Comparison of ENCODE assay signal across 15 cellular contexts in the genomic region with DNA sequence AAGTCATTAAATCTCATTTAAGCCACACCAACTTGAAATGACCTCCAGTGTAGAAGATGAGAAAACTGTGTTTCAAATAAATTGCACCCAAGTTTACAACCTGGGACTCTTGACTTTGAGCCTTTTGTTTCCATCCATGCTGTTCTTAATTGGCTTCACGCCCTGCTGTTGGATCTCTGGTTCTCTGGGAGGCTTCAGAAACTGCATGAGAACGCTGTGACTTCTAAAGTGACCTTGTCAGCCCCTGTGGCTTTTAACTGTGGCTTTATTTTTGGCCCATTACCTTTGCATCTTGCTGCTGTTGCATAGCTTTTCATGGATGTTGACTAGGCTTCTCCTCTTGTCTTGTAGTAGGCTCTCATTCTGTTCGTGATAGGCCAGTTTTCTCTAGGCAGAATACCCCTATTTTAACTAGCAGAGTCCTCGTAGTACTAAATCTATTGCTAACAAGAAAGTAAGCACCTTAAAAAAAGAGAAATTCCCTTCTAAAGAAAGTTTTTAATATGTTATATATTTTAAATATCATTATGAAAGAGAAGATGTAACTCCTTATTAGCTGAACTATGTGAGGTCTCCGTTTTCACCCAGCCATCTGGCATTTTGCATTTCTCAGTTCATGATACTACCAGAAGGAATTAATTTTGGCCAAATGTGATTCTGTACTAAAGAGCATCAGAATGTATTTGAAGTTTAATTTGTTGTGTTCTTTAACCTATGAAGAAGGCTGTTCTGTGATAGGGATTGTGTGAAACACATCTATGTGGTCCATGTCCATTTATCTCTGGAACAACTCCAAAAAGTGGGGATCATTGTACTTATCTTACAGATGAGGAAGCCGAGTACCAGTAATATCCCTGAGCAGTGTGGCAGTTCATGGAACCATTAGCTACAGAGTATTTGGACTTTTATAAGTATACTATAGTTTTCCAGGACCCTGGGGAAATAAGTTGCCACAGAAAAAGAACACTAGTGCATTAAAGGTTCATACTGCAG. TPM values are rescaled to one million over a fixed set of nuclear protein-coding genes. Genes with fewer than 3 reads are reported as not detected.
DNase-seq lines count a peak whose midpoint lies in the region; ATAC-seq and TF ChIP-seq lines count a peak whose summit lies in the region.
"Had no signal": no experiment of that assay in that cellular context is flagged by ENCODE, and none has a peak within 500 bp of the region (broad histone marks: within the 10 kb centered on the region; RNA-seq: fewer than 3 reads in every experiment).

No MANE protein-coding gene starts in this region.

- H3K27ac Mint-ChIP-seq in CD4-positive, alpha-beta T cell: peak overlapping the region; percentile 80

- peaks cover 39% of the 10 kb centered on the region for H3K4me1 ChIP-seq in effector memory CD4-positive, alpha-beta T cell (ENCODE audit: control insufficient read depth, insufficient read depth, low read length, poor library complexity, severe bottlenecking)

- POLR2A ChIA-PET in CD4-positive, alpha-beta T cell (lab: Charles Lee): interaction anchor here (0.6 to 1.6 kb wide), 2 partner anchors 28 to 45 kb away, joined by 6 read pairs; no protein-coding TSS in a partner anchor

- CTCF ChIA-PET in CD4-positive, alpha-beta T cell (lab: Charles Lee): interaction anchor here (1.4 kb wide), 2 partner anchors 39 to 70 kb away, joined by 3 read pairs; no protein-coding TSS in a partner anchor

- H3K4me1 Mint-ChIP-seq in CD4-positive, alpha-beta T cell (ENCODE audit: low read depth): peaks cover 92% of the 10 kb centered on the region

- H3K9me3 ChIP-seq in CD4-positive, alpha-beta T cell (ENCODE audit: control insufficient read depth, low read length): no peaks in the 10 kb centered on the region
- H3K9me3 ChIP-seq in effector memory CD4-positive, alpha-beta T cell (ENCODE audit: control insufficient read depth, low read length): no peaks in the 10 kb centered on the region
- H3K9me3 ChIP-seq: MG63 had no signal

- no peaks in the 10 kb centered on the region for H3K9me3 Mint-ChIP-seq in CD4-positive, alpha-beta T cell

- intact Hi-C loops in CD4-positive, alpha-beta T cell (cut with DNase I, micrococcal nuclease): loop anchor here (2.0 to 5.0 kb wide), 2 partner anchors 17 to 38 kb away; no protein-coding TSS in a partner anchor

- peak overlapping the region; percentile 35 for H3K4me3 Mint-ChIP-seq in CD4-positive, alpha-beta T cell

- no peak for DNase-seq in CD4-positive, alpha-beta T cell
- DNase-seq in effector memory CD4-positive, alpha-beta T cell: no peak
- no peak for DNase-seq in NOMO-1 (lab: John Stamatoyannopoulos, UW; ENCODE audit: unreplicated experiment in 2 of 2)
- DNase-seq in hippocampal formation (lab: John Stamatoyannopoulos, UW): no peak
- DNase-seq in activated CD4-positive, alpha-beta T cell treated with anti-CD3 and anti-CD28 coated beads, Interleukin-2, amount 50 U/mL, for 1 hour: no peak
- DNase-seq in COLO829 (ENCODE audit: low spot score): no peak
- DNase-seq: activated effector memory CD4-positive, alpha-beta T cell treated with anti-CD3 and anti-CD28 coated beads, Interleukin-2, amount 50 U/mL, for 16 hours; DMS79; H7; MG63; SHP77 treated with DMSO at 0.1 percent for 48 hours; stimulated activated CD4-positive, alpha-beta T cell treated with anti-CD3 and anti-CD28 coated beads, Interleukin-1b, Interleukin-23, amount 100 ng/mL, for 48 hours had no signal

- H3K4me3 ChIP-seq in effector memory CD4-positive, alpha-beta T cell (ENCODE audit: insufficient read depth, low read depth, low read length, poor library complexity, severe bottlenecking): no peak overlapping the region
- H3K4me3 ChIP-seq: lung, MG63 had no signal

- H3K27me3 ChIP-seq in CD4-positive, alpha-beta T cell (ENCODE audit: control insufficient read depth, insufficient read depth, low read length): no peaks in the 10 kb centered on the region
- H3K27me3 ChIP-seq in effector memory CD4-positive, alpha-beta T cell (replicated peaks; ENCODE audit: control insufficient read depth, insufficient read depth, low read length, poor library complexity, severe bottlenecking): no peaks in the 10 kb centered on the region
- H3K27me3 ChIP-seq: MG63 had no signal

- TF ChIP-seq CTCF in CD4-positive, alpha-beta T cell (IDR thresholded peaks at IDR 0.05): no peak

- no peaks in the 10 kb centered on the region for H3K36me3 ChIP-seq in effector memory CD4-positive, alpha-beta T cell (ENCODE audit: control insufficient read depth, insufficient read depth, low read length)
- H3K36me3 ChIP-seq: MG63 had no signal

- no peak overlapping the region for H3K27ac ChIP-seq in CD4-positive, alpha-beta T cell (ENCODE audit: low read depth, low read length)
- peak overlapping the region; percentile 11 for H3K27ac ChIP-seq in effector memory CD4-positive, alpha-beta T cell (ENCODE audit: insufficient read depth, low read length, poor library complexity, severe bottlenecking)

- no peak for ATAC-seq in CD4-positive, alpha-beta T cell (ENCODE audit: poor library complexity)
- peak; percentile 50 for ATAC-seq in GM19043 (IDR thresholded peaks at IDR 0.05; ENCODE audit: low read depth, unreplicated experiment)
- ATAC-seq in HG03378 (IDR thresholded peaks at IDR 0.05; ENCODE audit: unreplicated experiment): peak; percentile 44

- peaks cover 48% of the 10 kb centered on the region for H3K36me3 Mint-ChIP-seq in CD4-positive, alpha-beta T cell (ENCODE audit: low read depth)

- H3K27me3 Mint-ChIP-seq in CD4-positive, alpha-beta T cell: no peaks in the 10 kb centered on the region

RNA-seq across cellular contexts. Expression of gene TNFAIP8, which starts 29.6 kb away (rescaled TPM):
- total RNA-seq in CD4-positive, alpha-beta T cell: 100 to 1,000 TPM; 106 to 114 TPM
